ENCODE assay signal across 16 cellular contexts in genomic region chr5:142206801-142207200, GRCh38.
DNase-seq lines count a peak whose midpoint lies in the region; ATAC-seq and TF ChIP-seq lines count a peak whose summit lies in the region.
"Had no signal": no experiment of that assay in that cellular context is flagged by ENCODE, and none has a peak within 500 bp of the region (broad histone marks: within the 10 kb centered on the region; RNA-seq: fewer than 3 reads in every experiment).

No MANE protein-coding gene starts in this region.

- 20 to 22% methylated on average over 2 of the region's 2 CpGs for WGBS in GM23248 (ENCODE audit: low coverage in 1 of 2, low lambda C conversion rate in 2 of 2, missing lambda C conversion rate in 2 of 2), 2 experiments

- no peaks in the 10 kb centered on the region for H3K9me2 ChIP-seq in GM23248 (ENCODE audit: insufficient read depth)
- no peaks in the 10 kb centered on the region for H3K9me2 ChIP-seq in OCI-LY7 (ENCODE audit: insufficient read depth, low read length)

- H3K4me2 ChIP-seq in GM23248 (ENCODE audit: unreplicated experiment) (no peak overlapping the region), OCI-LY7 (ENCODE audit: low read length) (no peak overlapping the region)

- TF ChIP-seq CTCF in A673 (conservative IDR thresholded peaks at IDR 0.05; ENCODE audit: low read depth, low read length) (peak; percentile 43; the same call in 1 of the 2 replicates), OCI-LY7 (conservative IDR thresholded peaks at IDR 0.05; ENCODE audit: low read length) (peak; percentile 49), epithelial cell of esophagus (IDR thresholded peaks at IDR 0.05; ENCODE audit: insufficient read depth, low read depth, low read length, missing control alignments) (no peak), WTC11 (IDR thresholded peaks at IDR 0.05) (no peak)

- H3K4me1 Mint-ChIP-seq in activated CD4-positive, alpha-beta T cell treated with anti-CD3 and anti-CD28 coated beads, Interleukin-2, amount 10 ng/mL, durations not matched to agents 7 days and 5 days, result no peaks in the 10 kb centered on the region
- peaks cover 45% of the 10 kb centered on the region for H3K4me1 Mint-ChIP-seq in WTC11
- H3K4me1 Mint-ChIP-seq: activated naive CD8-positive, alpha-beta T cell treated with anti-CD3 and anti-CD28 coated beads for 36 hours had no signal

- H3K4me3 ChIP-seq in A673 (ENCODE audit: low read depth, low read length, poor library complexity, severe bottlenecking) (no peak overlapping the region), GM23248 (no peak overlapping the region), OCI-LY7 (ENCODE audit: low read depth, low read length, poor library complexity, severe bottlenecking) (no peak overlapping the region), epithelial cell of esophagus (ENCODE audit: low read length) (no peak overlapping the region)

- H2AFZ ChIP-seq in GM23248, result no peak overlapping the region
- H2AFZ ChIP-seq in OCI-LY7 (ENCODE audit: low read length), result no peak overlapping the region

- POLR2A ChIA-PET in A673 (lab: Charles Lee; ENCODE audit: low non-redundant PET), result no interaction called here
- POLR2A ChIA-PET in OCI-LY7 (lab: Charles Lee), result interaction anchor here (0.7 kb wide), 1 partner anchor 30 kb away, joined by 5 read pairs; no protein-coding TSS in a partner anchor
- POLR2A ChIA-PET in activated CD4-positive, alpha-beta T cell treated with anti-CD3 and anti-CD28 coated beads, Interleukin-2, amount 10 ng/mL, durations not matched to agents 7 days and 5 days (lab: Charles Lee), result no interaction called here
- POLR2A ChIA-PET in WTC11 (lab: Charles Lee), result interaction anchor here (0.6 kb wide), 1 partner anchor 360 kb away, joined by 3 read pairs; no protein-coding TSS in a partner anchor

- no peaks in the 10 kb centered on the region for H4K20me1 ChIP-seq in GM23248 (ENCODE audit: insufficient read depth)
- no peaks in the 10 kb centered on the region for H4K20me1 ChIP-seq in OCI-LY7 (ENCODE audit: insufficient read depth, low read length)

- no peak for ATAC-seq in WTC11

- no peaks in the 10 kb centered on the region for H3K9me3 Mint-ChIP-seq in activated CD4-positive, alpha-beta T cell treated with anti-CD3 and anti-CD28 coated beads, Interleukin-2, amount 10 ng/mL, durations not matched to agents 7 days and 5 days
- no peaks in the 10 kb centered on the region for H3K9me3 Mint-ChIP-seq in WTC11
- H3K9me3 Mint-ChIP-seq: activated naive CD8-positive, alpha-beta T cell treated with anti-CD3 and anti-CD28 coated beads for 36 hours had no signal

- in situ Hi-C loops in GM23248 (cut with MboI), result no loop called here

- H3F3A ChIP-seq in GM23248 (ENCODE audit: insufficient read depth), result peaks cover 10% of the 10 kb centered on the region

- no peaks in the 10 kb centered on the region for H3K36me3 Mint-ChIP-seq in activated CD4-positive, alpha-beta T cell treated with anti-CD3 and anti-CD28 coated beads, Interleukin-2, amount 10 ng/mL, durations not matched to agents 7 days and 5 days (ENCODE audit: low read depth)
- no peaks in the 10 kb centered on the region for H3K36me3 Mint-ChIP-seq in WTC11
- H3K36me3 Mint-ChIP-seq: activated naive CD8-positive, alpha-beta T cell treated with anti-CD3 and anti-CD28 coated beads for 36 hours had no signal

- H3K9me3 ChIP-seq in A673 (ENCODE audit: low read depth, low read length, poor library complexity, severe bottlenecking) (no peaks in the 10 kb centered on the region), GM23248 (ENCODE audit: low read depth) (no peaks in the 10 kb centered on the region), OCI-LY7 (ENCODE audit: low read length) (no peaks in the 10 kb centered on the region)

- no peaks in the 10 kb centered on the region for H3K4me1 ChIP-seq in A673 (ENCODE audit: insufficient read depth, low read length, poor library complexity, severe bottlenecking)
- H3K4me1 ChIP-seq in GM23248 (ENCODE audit: insufficient read depth), result peaks cover 11% of the 10 kb centered on the region
- no peaks in the 10 kb centered on the region for H3K4me1 ChIP-seq in OCI-LY7 (ENCODE audit: insufficient read depth, low read length, poor library complexity, severe bottlenecking)

- no peaks in the 10 kb centered on the region for H3K27me3 ChIP-seq in A673 (replicated peaks; ENCODE audit: insufficient read depth, low read depth, low read length, poor library complexity)
- H3K27me3 ChIP-seq in GM23248 (replicated peaks; ENCODE audit: insufficient read depth), result peaks cover 11% of the 10 kb centered on the region; the same call in 1 of the 2 replicates

- DNase-seq in A673 (ENCODE audit: low spot score) (peak; percentile 60), GM23248 (peak; percentile 6), OCI-LY7 (ENCODE audit: low spot score) (no peak), epithelial cell of esophagus (ENCODE audit: low read depth) (peak; percentile 11), NCI-H526 treated with DMSO at 0.1 percent for 48 hours (lab: John Stamatoyannopoulos, UW) (no peak), NCI-H1436 treated with DMSO at 0.1 percent for 48 hours (lab: John Stamatoyannopoulos, UW) (no peak), WTC11 (ENCODE audit: low spot score) (no peak)
- no peak for DNase-seq in activated CD4-positive, alpha-beta T cell treated with anti-CD3 and anti-CD28 coated beads, Interleukin-2, amount 10 ng/mL, durations not matched to agents 7 days and 5 days
- DNase-seq: activated CD4-positive, alpha-beta T cell treated with anti-CD3 and anti-CD28 coated beads, Interleukin-2, amount 50 U/mL, for 48 hours; activated naive CD8-positive, alpha-beta T cell treated with anti-CD3 and anti-CD28 coated beads for 36 hours; activated T-cell treated with anti-CD3 and anti-CD28 coated beads, Interleukin-2, amount 50 U/mL, for 48 hours; AML-193; IMR-90; NCI-H1092; NCI-H226; stimulated activated CD4-positive, alpha-beta T cell treated with anti-CD3 and anti-CD28 coated beads, Interleukin-4, amount 100 ng/mL, for 4 hours had no signal

- no peak overlapping the region for H3K9ac ChIP-seq in GM23248

- CTCF ChIA-PET in A673 (lab: Charles Lee), result no interaction called here
- CTCF ChIA-PET in OCI-LY7 (lab: Charles Lee; ENCODE audit: unreplicated experiment), result no interaction called here
- CTCF ChIA-PET in activated CD4-positive, alpha-beta T cell treated with anti-CD3 and anti-CD28 coated beads, Interleukin-2, amount 10 ng/mL, durations not matched to agents 7 days and 5 days (lab: Charles Lee), result no interaction called here
- CTCF ChIA-PET in WTC11 (lab: Charles Lee), result no interaction called here

- H3K27ac Mint-ChIP-seq in activated CD4-positive, alpha-beta T cell treated with anti-CD3 and anti-CD28 coated beads, Interleukin-2, amount 10 ng/mL, durations not matched to agents 7 days and 5 days, result no peak overlapping the region
- no peak overlapping the region for H3K27ac Mint-ChIP-seq in WTC11
- H3K27ac Mint-ChIP-seq: activated naive CD8-positive, alpha-beta T cell treated with anti-CD3 and anti-CD28 coated beads for 36 hours had no signal

- H3K4me3 Mint-ChIP-seq in activated CD4-positive, alpha-beta T cell treated with anti-CD3 and anti-CD28 coated beads, Interleukin-2, amount 10 ng/mL, durations not matched to agents 7 days and 5 days, result no peak overlapping the region
- H3K4me3 Mint-ChIP-seq in WTC11, result no peak overlapping the region
- H3K4me3 Mint-ChIP-seq: activated naive CD8-positive, alpha-beta T cell treated with anti-CD3 and anti-CD28 coated beads for 36 hours had no signal

- intact Hi-C loops in A673 (cut with micrococcal nuclease; ENCODE audit: unreplicated experiment), result no loop called here
- intact Hi-C loops in OCI-LY7 (cut with micrococcal nuclease; ENCODE audit: unreplicated experiment), result no loop called here

- BruUV-seq in A673 (replicated peaks; lab: Mats Ljungman, UMichigan), result no TSS peak
- no TSS peak for BruUV-seq in OCI-LY7 (replicated peaks; lab: Mats Ljungman, UMichigan)

- H3K36me3 ChIP-seq in A673 (ENCODE audit: insufficient read depth, low read length, poor library complexity, severe bottlenecking), result no peaks in the 10 kb centered on the region
- H3K36me3 ChIP-seq in GM23248 (ENCODE audit: low read depth), result no peaks in the 10 kb centered on the region
- H3K36me3 ChIP-seq in OCI-LY7 (ENCODE audit: insufficient read depth, low read length), result no peaks in the 10 kb centered on the region

- H3K27ac ChIP-seq in A673 (ENCODE audit: low read depth, low read length, poor library complexity, severe bottlenecking) (no peak overlapping the region), GM23248 (no peak overlapping the region), OCI-LY7 (ENCODE audit: low read depth, low read length, poor library complexity, severe bottlenecking) (no peak overlapping the region)

- H3K79me2 ChIP-seq in GM23248 (ENCODE audit: insufficient read depth) (no peaks in the 10 kb centered on the region), OCI-LY7 (ENCODE audit: insufficient read depth, low read depth, low read length) (no peaks in the 10 kb centered on the region)

- peaks cover 8% of the 10 kb centered on the region for H3K27me3 Mint-ChIP-seq in activated CD4-positive, alpha-beta T cell treated with anti-CD3 and anti-CD28 coated beads, Interleukin-2, amount 10 ng/mL, durations not matched to agents 7 days and 5 days
- no peaks in the 10 kb centered on the region for H3K27me3 Mint-ChIP-seq in WTC11 (ENCODE audit: low read depth)
- H3K27me3 Mint-ChIP-seq: activated naive CD8-positive, alpha-beta T cell treated with anti-CD3 and anti-CD28 coated beads for 36 hours had no signal

TF ChIP-seq in WTC11, 78 proteins besides CTCF, POLR2A, EP300 and RAD21 (continues in another document):
- TF ChIP-seq, protein P1, sequence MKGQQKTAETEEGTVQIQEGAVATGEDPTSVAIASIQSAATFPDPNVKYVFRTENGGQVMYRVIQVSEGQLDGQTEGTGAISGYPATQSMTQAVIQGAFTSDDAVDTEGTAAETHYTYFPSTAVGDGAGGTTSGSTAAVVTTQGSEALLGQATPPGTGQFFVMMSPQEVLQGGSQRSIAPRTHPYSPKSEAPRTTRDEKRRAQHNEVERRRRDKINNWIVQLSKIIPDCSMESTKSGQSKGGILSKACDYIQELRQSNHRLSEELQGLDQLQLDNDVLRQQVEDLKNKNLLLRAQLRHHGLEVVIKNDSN (CRISPR knock-in tag; IDR thresholded peaks at IDR 0.05), result no peak

Comparison
In these comparisons a context has a peak if more than half of its experiments do, and no peak if none do; other contexts are left out.
1. DNase-seq: peak in A673 (single experiment), GM23248 (single experiment) and epithelial cell of esophagus (single experiment); none in OCI-LY7 (single experiment), activated CD4-positive, alpha-beta T cell treated with anti-CD3 and anti-CD28 coated beads, Interleukin-2, amount 10 ng/mL, durations not matched to agents 7 days and 5 days (single experiment), NCI-H526 treated with DMSO at 0.1 percent for 48 hours (single experiment), NCI-H1436 treated with DMSO at 0.1 percent for 48 hours (single experiment) and WTC11 (single experiment).
2. CTCF ChIP-seq: peak in A673 (single experiment) and OCI-LY7 (single experiment); none in epithelial cell of esophagus (single experiment) and WTC11 (single experiment).
3. POLR2A ChIA-PET loops: an anchor here in OCI-LY7 (0.7 kb wide) and WTC11 (0.6 kb wide); none called in A673 and activated CD4-positive, alpha-beta T cell treated with anti-CD3 and anti-CD28 coated beads, Interleukin-2, amount 10 ng/mL, durations not matched to agents 7 days and 5 days.